Comparison of ENCODE assay signal across 9 cellular contexts in the genomic region with DNA sequence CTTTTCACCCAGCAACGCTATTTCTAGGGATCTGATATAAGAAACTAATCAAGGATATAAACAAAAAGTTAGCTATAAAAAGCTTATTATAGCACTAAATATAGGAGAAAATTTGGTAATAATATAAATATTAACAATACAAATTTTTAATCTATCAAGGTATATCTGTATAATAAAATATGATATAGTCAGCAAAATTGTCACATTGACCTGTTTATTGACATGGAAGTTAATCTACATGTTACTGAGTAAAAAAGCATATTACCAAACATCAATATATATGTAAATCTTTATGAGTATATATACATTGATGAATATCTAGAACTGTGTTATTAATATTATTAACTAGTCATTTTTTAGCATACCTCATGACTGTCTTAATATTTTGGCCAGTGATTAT. TPM values are rescaled to one million over a fixed set of nuclear protein-coding genes. Genes with fewer than 3 reads are reported as not detected.
"Had no signal": no experiment of that assay in that cellular context is flagged by ENCODE, and none has a peak within 500 bp of the region (broad histone marks: within the 10 kb centered on the region; RNA-seq: fewer than 3 reads in every experiment).

No MANE protein-coding gene starts in this region.

- H3K27ac Mint-ChIP-seq: GM23338, H9, IgD-negative memory B cell had no signal

- FAIRE-seq: H1, H54 had no signal

- H3K4me1 Mint-ChIP-seq: GM23338, H9, IgD-negative memory B cell had no signal

- H3K27ac ChIP-seq: HL-60 had no signal

- H3K36me3 Mint-ChIP-seq: IgD-negative memory B cell had no signal

- H3K4me2 ChIP-seq: GM23338 had no signal

- ATAC-seq: GM23338 had no signal

- H3K4me3 Mint-ChIP-seq: GM23338, H9, IgD-negative memory B cell had no signal

- DNase-seq: H9, HCEC 1CT, Kasumi-1, KG1 had no signal

- H2AFZ ChIP-seq: GM23338 had no signal

- H3K4me3 ChIP-seq: GM23338 had no signal

- H3K9me3 Mint-ChIP-seq: GM23338, H9, IgD-negative memory B cell had no signal

RNA-seq across cellular contexts. Expression of a gene that starts 26.6 kb away (rescaled TPM):
- total RNA-seq: H9 had no signal
- polyA plus RNA-seq: IgD-negative memory B cell had no signal
